17 cellular contexts compared by ENCODE assay signal in genomic region chr6:43508481-43509141, GRCh38. TPM values are rescaled to one million over a fixed set of nuclear protein-coding genes. Genes with fewer than 3 reads are reported as not detected.
DNase-seq lines count a peak whose midpoint lies in the region; ATAC-seq and TF ChIP-seq lines count a peak whose summit lies in the region.
"Had no signal": no experiment of that assay in that cellular context is flagged by ENCODE, and none has a peak within 500 bp of the region (broad histone marks: within the 10 kb centered on the region; RNA-seq: fewer than 3 reads in every experiment).

No MANE protein-coding gene starts in this region.

- H3K4me3 ChIP-seq in BLaER1 treated with 17β-estradiol and CSF1 and Interleukin-3, amounts not matched to agents 10 nM and 100 nM = peak overlapping the region in 2 of 10 experiments; percentile 64 to 66; a peak in 1 of 20 replicates
- H3K4me3 ChIP-seq: body of pancreas had no signal

- H3K27ac Mint-ChIP-seq in activated naive CD8-positive, alpha-beta T cell treated with anti-CD3 and anti-CD28 coated beads, Interleukin-2, amount 50 U/mL, for 24 hours = no peak overlapping the region
- H3K27ac Mint-ChIP-seq in natural killer cell = peak overlapping the region in 1 of 2 donors; percentile 87

- H3K4me3 Mint-ChIP-seq in activated naive CD8-positive, alpha-beta T cell treated with anti-CD3 and anti-CD28 coated beads, Interleukin-2, amount 50 U/mL, for 24 hours = peak overlapping the region; percentile 85
- peak overlapping the region; percentile 80 for H3K4me3 Mint-ChIP-seq in natural killer cell

- H3K36me3 ChIP-seq in BLaER1 treated with 17β-estradiol and CSF1 and Interleukin-3, amounts not matched to agents 10 nM and 100 nM = peaks cover 49 to 59% (median 55%) of the 10 kb centered on the region in 11 experiments

- H3K36me3 Mint-ChIP-seq in activated naive CD8-positive, alpha-beta T cell treated with anti-CD3 and anti-CD28 coated beads, Interleukin-2, amount 50 U/mL, for 24 hours (ENCODE audit: low read depth) = peaks cover 9% of the 10 kb centered on the region
- H3K36me3 Mint-ChIP-seq in natural killer cell = peaks cover 6% of the 10 kb centered on the region

- peak overlapping the region in 1 of 11 experiments; percentile 24; a peak in 2 of 22 replicates for H3K9ac ChIP-seq in BLaER1 treated with 17β-estradiol and CSF1 and Interleukin-3, amounts not matched to agents 10 nM and 100 nM

- no peak for DNase-seq in activated naive CD8-positive, alpha-beta T cell treated with anti-CD3 and anti-CD28 coated beads, Interleukin-2, amount 50 U/mL, for 24 hours
- no peak for DNase-seq in natural killer cell
- no peak for DNase-seq in HuH-7 (ENCODE audit: low spot score)
- DNase-seq in Right ventricle myocardium superior = no peak
- DNase-seq in DMS153 (lab: John Stamatoyannopoulos, UW) = no peak
- DNase-seq: body of pancreas; DMS 273 treated with DMSO at 0.1 percent for 48 hours; islet precursor cell; NCI-H1048; NCI-H526 treated with DMSO at 0.1 percent for 48 hours; SJCRH30; stimulated activated CD4-positive, alpha-beta T cell treated with anti-CD3 and anti-CD28 coated beads, Interleukin-4, amount 100 ng/mL, for 24 hours had no signal

- H3K27me3 Mint-ChIP-seq in activated naive CD8-positive, alpha-beta T cell treated with anti-CD3 and anti-CD28 coated beads, Interleukin-2, amount 50 U/mL, for 24 hours = peaks cover 16% of the 10 kb centered on the region
- peaks cover 10 to 12% of the 10 kb centered on the region in 2 donors for H3K27me3 Mint-ChIP-seq in natural killer cell (ENCODE audit: low read depth in 2 of 2)

- no peaks in the 10 kb centered on the region for H3K9me3 ChIP-seq in BLaER1 treated with 17β-estradiol and CSF1 and Interleukin-3, amounts not matched to agents 10 nM and 100 nM (replicated peaks in 1 of 11)
- H3K9me3 ChIP-seq: body of pancreas, esophagus muscularis mucosa, pancreas, SJCRH30 had no signal

- intact Hi-C loops in natural killer cell (cut with micrococcal nuclease) (loop anchor here (10.0 kb wide), 1 partner anchor 274 kb away; no protein-coding TSS in a partner anchor), Right ventricle myocardium superior (cut with DNase I) (loop anchor here (5.0 kb wide), 1 partner anchor 121 kb away; no protein-coding TSS in a partner anchor)

- H3K27me3 ChIP-seq in BLaER1 treated with 17β-estradiol and CSF1 and Interleukin-3, amounts not matched to agents 10 nM and 100 nM = peaks cover 32 to 39% (median 36%) of the 10 kb centered on the region in 11 experiments
- H3K27me3 ChIP-seq: body of pancreas, pancreas, SJCRH30 had no signal

- H3K4me2 ChIP-seq in BLaER1 treated with 17β-estradiol and CSF1 and Interleukin-3, amounts not matched to agents 10 nM and 100 nM = peak overlapping the region; percentile 88 to 99 (median 97); a peak in 20 of 22 replicates

- peaks cover 29 to 93% (median 69%) of the 10 kb centered on the region in 11 experiments; a peak in 20 of 22 replicates for H4K20me1 ChIP-seq in BLaER1 treated with 17β-estradiol and CSF1 and Interleukin-3, amounts not matched to agents 10 nM and 100 nM

- ATAC-seq in activated naive CD8-positive, alpha-beta T cell treated with anti-CD3 and anti-CD28 coated beads, Interleukin-2, amount 50 U/mL, for 24 hours = no peak
- ATAC-seq in natural killer cell (no peak), HG02763 (IDR thresholded peaks at IDR 0.05; ENCODE audit: unreplicated experiment) (no peak), Right ventricle myocardium superior (ENCODE audit: poor library complexity) (no peak)

- TF ChIP-seq CTCF in GM12874 (IDR thresholded peaks at IDR 0.05; ENCODE audit: insufficient read depth, low read depth, low read length) (0 out of 2 replicates have a peak, but pooled peaks have one; percentile 11), natural killer cell (IDR thresholded peaks at IDR 0.05) (no peak)

- no peaks in the 10 kb centered on the region for H3K9me3 Mint-ChIP-seq in activated naive CD8-positive, alpha-beta T cell treated with anti-CD3 and anti-CD28 coated beads, Interleukin-2, amount 50 U/mL, for 24 hours
- H3K9me3 Mint-ChIP-seq in natural killer cell = no peaks in the 10 kb centered on the region

- H3K27ac ChIP-seq in BLaER1 treated with 17β-estradiol and CSF1 and Interleukin-3, amounts not matched to agents 10 nM and 100 nM = no peak overlapping the region
- H3K27ac ChIP-seq: body of pancreas, pancreas, SJCRH30 had no signal

- H3K4me1 Mint-ChIP-seq in activated naive CD8-positive, alpha-beta T cell treated with anti-CD3 and anti-CD28 coated beads, Interleukin-2, amount 50 U/mL, for 24 hours = peaks cover 8% of the 10 kb centered on the region
- H3K4me1 Mint-ChIP-seq in natural killer cell = peaks cover 7 to 19% of the 10 kb centered on the region in 2 donors

- H3K4me1 ChIP-seq in BLaER1 treated with 17β-estradiol and CSF1 and Interleukin-3, amounts not matched to agents 10 nM and 100 nM = peaks cover 40 to 67% (median 54%) of the 10 kb centered on the region in 10 experiments

RNA-seq across cellular contexts. Expression of gene LRRC73, which starts 1.5 kb away (rescaled TPM):
- total RNA-seq in natural killer cell (under 1 TPM; 0.24 to 0.68 (median 0.45) TPM), Right ventricle myocardium superior (1.4 TPM)
- total RNA-seq: body of pancreas had no signal

RNA-seq across cellular contexts. Expression of gene YIPF3, which starts 8.1 kb away (rescaled TPM):
- 10 to 100 TPM; 59.3 to 78.4 (median 70.0) TPM for total RNA-seq in natural killer cell
- 64.0 TPM for total RNA-seq in Right ventricle myocardium superior

RNA-seq across cellular contexts. Expression of gene POLR1C, which starts 8.3 kb away (rescaled TPM):
- total RNA-seq in natural killer cell (10 to 100 TPM; 22.3 to 29.3 (median 25.8) TPM), Right ventricle myocardium superior (15.6 TPM)

RNA-seq across cellular contexts. Expression of gene TJAP1, which starts 31.2 kb away (rescaled TPM):
- total RNA-seq in natural killer cell (10 to 100 TPM; 26.7 to 33.8 (median 29.9) TPM), Right ventricle myocardium superior (20.5 TPM)

RNA-seq across cellular contexts. Expression of gene DLK2, which starts 53.3 kb away (rescaled TPM):
- not detected for total RNA-seq in natural killer cell
- 1.0 TPM for total RNA-seq in Right ventricle myocardium superior
- total RNA-seq: body of pancreas had no signal
